ENCODE assay signal across 9 cellular contexts in the genomic region with DNA sequence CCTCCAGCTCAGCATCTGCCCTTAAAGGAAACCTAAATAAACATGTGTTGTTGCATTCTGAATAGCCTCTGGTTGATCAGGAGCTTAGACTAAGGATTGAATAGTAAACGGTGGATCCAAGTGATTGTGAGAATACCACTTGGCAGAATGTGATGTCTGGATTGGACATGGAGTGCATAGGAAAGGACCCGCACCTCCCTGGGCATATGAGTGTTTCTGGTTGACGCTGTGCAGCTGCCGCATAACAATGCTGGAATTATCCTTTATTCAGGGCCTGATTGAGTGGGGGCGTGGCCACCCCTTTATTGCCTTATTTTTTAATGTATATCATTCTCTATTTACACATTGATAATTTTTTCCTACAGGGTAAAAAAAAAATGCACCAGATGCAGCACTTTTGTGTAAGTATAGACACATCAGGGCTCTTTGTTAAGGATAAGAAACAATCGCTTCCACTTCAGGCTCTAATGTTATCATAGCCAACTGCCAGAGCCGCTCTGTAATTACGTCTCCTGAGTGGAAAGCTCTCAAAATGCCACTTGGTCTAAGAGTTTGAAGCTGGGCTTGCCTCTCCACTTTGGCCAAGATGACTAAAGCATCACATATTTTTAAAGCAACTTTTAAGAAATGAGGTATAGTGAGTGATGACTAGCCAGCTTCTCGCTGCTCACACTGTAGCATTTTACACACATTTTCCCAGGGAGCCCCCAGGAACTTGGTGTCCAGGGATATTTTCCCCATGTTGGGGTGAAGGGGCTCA. TPM values are rescaled to one million over a fixed set of nuclear protein-coding genes. Genes with fewer than 3 reads are reported as not detected.
A peak's percentile ranks its signal among the peaks of the same experiment; 100 is the strongest.
DNase-seq lines count a peak whose midpoint lies in the region; ATAC-seq and TF ChIP-seq lines count a peak whose summit lies in the region.
"Had no signal": no experiment of that assay in that cellular context is flagged by ENCODE, and none has a peak within 500 bp of the region (broad histone marks: within the 10 kb centered on the region; RNA-seq: fewer than 3 reads in every experiment).

No MANE protein-coding gene starts in this region.

- H3K36me3 ChIP-seq in CD8-positive, alpha-beta memory T cell (ENCODE audit: insufficient read depth, low read length): no peaks in the 10 kb centered on the region

- no peaks in the 10 kb centered on the region for H3K9me3 ChIP-seq in CD8-positive, alpha-beta memory T cell (ENCODE audit: low read length)

- DNase-seq in CD8-positive, alpha-beta memory T cell: no peak
- DNase-seq in M059J (ENCODE audit: low read depth) (peak; percentile 65), RWPE1 (ENCODE audit: low spot score) (no peak), foreskin keratinocyte (peak in 1 of 2 donors; percentile 15), mucosa of gallbladder (ENCODE audit: low spot score) (no peak), GM19238 (ENCODE audit: insufficient read length, low spot score) (no peak), NCI-H2171 treated with DMSO at 0.1 percent for 48 hours (lab: John Stamatoyannopoulos, UW) (no peak)
- DNase-seq: activated effector memory CD4-positive, alpha-beta T cell treated with anti-CD3 and anti-CD28 coated beads, Interleukin-2, amount 50 U/mL, for 16 hours had no signal

- no peak for TF ChIP-seq CTCF in RWPE1 (conservative IDR thresholded peaks at IDR 0.05; ENCODE audit: low read depth)
- no peak for TF ChIP-seq CTCF in foreskin keratinocyte (conservative IDR thresholded peaks at IDR 0.05)

- H3K27ac ChIP-seq in CD8-positive, alpha-beta memory T cell (ENCODE audit: low read depth, low read length): no peak overlapping the region
- H3K27ac ChIP-seq in RWPE1 (peak overlapping the region; percentile 56), foreskin keratinocyte (no peak overlapping the region)

- H3K4me3 Mint-ChIP-seq in CD8-positive, alpha-beta memory T cell: peak overlapping the region; percentile 76 to 95 (median 85)

- no peaks in the 10 kb centered on the region for H3K27me3 Mint-ChIP-seq in CD8-positive, alpha-beta memory T cell

- peak overlapping the region; percentile 63 for H3K4me3 ChIP-seq in CD8-positive, alpha-beta memory T cell (ENCODE audit: low read length)

- H3K36me3 Mint-ChIP-seq in CD8-positive, alpha-beta memory T cell: peaks cover 0 to 5% (median 0%) of the 10 kb centered on the region in 3 donors

- H3K9me3 Mint-ChIP-seq in CD8-positive, alpha-beta memory T cell: no peaks in the 10 kb centered on the region

- POLR2A ChIA-PET in CD8-positive, alpha-beta memory T cell (lab: Charles Lee): interaction anchor here (0.6 to 3.5 kb wide), 6 partner anchors 10 to 1105 kb away, joined by 3 to 33 read pairs (median 4); no protein-coding TSS in a partner anchor
- POLR2A ChIA-PET in RWPE1 (lab: Yijun Ruan, JAX; ENCODE audit: low non-redundant PET): no interaction called here

- peaks cover 85 to 94% (median 91%) of the 10 kb centered on the region in 3 donors for H3K4me1 Mint-ChIP-seq in CD8-positive, alpha-beta memory T cell

- ATAC-seq in foreskin keratinocyte: peak; percentile 29
- no peak for ATAC-seq in HG03354 (IDR thresholded peaks at IDR 0.05; ENCODE audit: poor library complexity, severe bottlenecking, unreplicated experiment)

- CTCF ChIA-PET in CD8-positive, alpha-beta memory T cell (lab: Charles Lee): interaction anchor here (0.6 to 3.2 kb wide), 10 partner anchors 10 to 613 kb away, joined by 3 to 24 read pairs (median 3); no protein-coding TSS in a partner anchor
- CTCF ChIA-PET in RWPE1 (lab: Yijun Ruan, JAX): interaction anchor here (0.5 to 1.3 kb wide), 4 partner anchors 21 to 462 kb away, joined by 3 to 4 read pairs (median 3); no protein-coding TSS in a partner anchor

- H3K27me3 ChIP-seq in CD8-positive, alpha-beta memory T cell (ENCODE audit: insufficient read depth, low read length, poor library complexity, severe bottlenecking): no peaks in the 10 kb centered on the region
- H3K27me3 ChIP-seq in foreskin keratinocyte: peaks cover 8% of the 10 kb centered on the region

- H3K27ac Mint-ChIP-seq in CD8-positive, alpha-beta memory T cell: peak overlapping the region; percentile 92 to 99 (median 97)

- H3K4me1 ChIP-seq in CD8-positive, alpha-beta memory T cell (ENCODE audit: insufficient read depth, low read length): peaks cover 86% of the 10 kb centered on the region
- H3K4me1 ChIP-seq in foreskin keratinocyte: peaks cover 16% of the 10 kb centered on the region

RNA-seq across cellular contexts. Expression of gene FGD3, which starts 5.7 kb away (rescaled TPM):
- total RNA-seq in CD8-positive, alpha-beta memory T cell: 10 to 100 TPM; 54.6 to 56.5 TPM
- 134 TPM for polyA plus RNA-seq in CD8-positive, alpha-beta memory T cell
- 0.20 TPM in 1 of 2 replicates, not detected in the other for total RNA-seq in M059J (2014; rRNA removed; shearing (Covaris generic))
- total RNA-seq in foreskin keratinocyte (0.11 and 0.20 TPM in 2 replicates), mucosa of gallbladder (8.2 TPM)
- 0.08 and 0.13 TPM in 2 replicates for polyA plus RNA-seq in foreskin keratinocyte
